9 cellular contexts compared by ENCODE assay signal in genomic region chr14:61700104-61700886, GRCh38. TPM values are rescaled to one million over a fixed set of nuclear protein-coding genes. Genes with fewer than 3 reads are reported as not detected.
A peak's percentile ranks its signal among the peaks of the same experiment; 100 is the strongest.
DNase-seq lines count a peak whose midpoint lies in the region; ATAC-seq and TF ChIP-seq lines count a peak whose summit lies in the region.
"Had no signal": no experiment of that assay in that cellular context is flagged by ENCODE, and none has a peak within 500 bp of the region (broad histone marks: within the 10 kb centered on the region; RNA-seq: fewer than 3 reads in every experiment).

No MANE protein-coding gene starts in this region.

- no peaks in the 10 kb centered on the region for H3K9me3 ChIP-seq in CD4-positive, alpha-beta memory T cell (ENCODE audit: control insufficient read depth in 1 of 2, low read length in 2 of 2)
- no peaks in the 10 kb centered on the region for H3K9me3 ChIP-seq in HUES64 (ENCODE audit: insufficient read depth, low read depth, low read length)

- no peaks in the 10 kb centered on the region for H3K27me3 Mint-ChIP-seq in CD4-positive, alpha-beta memory T cell
- peaks cover 10% of the 10 kb centered on the region for H3K27me3 Mint-ChIP-seq in brain
- H3K27me3 Mint-ChIP-seq in nephron (ENCODE audit: low read depth): no peaks in the 10 kb centered on the region
- peaks cover 1% of the 10 kb centered on the region for H3K27me3 Mint-ChIP-seq in endothelial cell (ENCODE audit: unreplicated experiment)

- intact Hi-C loops in CD4-positive, alpha-beta memory T cell (cut with micrococcal nuclease): no loop called here

- DNase-seq in CD4-positive, alpha-beta memory T cell: no peak
- DNase-seq in NCI-H446 treated with DMSO at 0.1 percent for 48 hours (lab: John Stamatoyannopoulos, UW) (no peak), endothelial cell (ENCODE audit: low spot score) (no peak), AG08396 (ENCODE audit: low spot score) (no peak)
- DNase-seq: activated CD4-positive, alpha-beta T cell treated with anti-CD3 and anti-CD28 coated beads, Interleukin-2, amount 50 U/mL, for 4 hours had no signal

- peak overlapping the region; percentile 7 to 78 (median 68) for H3K4me3 Mint-ChIP-seq in CD4-positive, alpha-beta memory T cell
- H3K4me3 Mint-ChIP-seq in brain: peak overlapping the region; percentile 23 to 98 (median 66)
- peak overlapping the region; percentile 39 to 55 (median 41) for H3K4me3 Mint-ChIP-seq in nephron
- H3K4me3 Mint-ChIP-seq in endothelial cell (ENCODE audit: unreplicated experiment): no peak overlapping the region

- H3K27me3 ChIP-seq in CD4-positive, alpha-beta memory T cell (ENCODE audit: insufficient read depth, low read length): no peaks in the 10 kb centered on the region
- no peaks in the 10 kb centered on the region for H3K27me3 ChIP-seq in HUES64 (ENCODE audit: insufficient read depth, low read length)

- peak overlapping the region in 6 of 7 donors; percentile 5 to 92 (median 61) for H3K27ac Mint-ChIP-seq in CD4-positive, alpha-beta memory T cell
- H3K27ac Mint-ChIP-seq in brain (peak overlapping the region in 1 of 5 experiments; percentile 9), nephron (peak overlapping the region in 2 of 3 experiments; percentile 18 to 31), endothelial cell (ENCODE audit: unreplicated experiment) (no peak overlapping the region)

- H3K9me3 Mint-ChIP-seq in CD4-positive, alpha-beta memory T cell: no peaks in the 10 kb centered on the region
- H3K9me3 Mint-ChIP-seq in brain (no peaks in the 10 kb centered on the region), nephron (no peaks in the 10 kb centered on the region), endothelial cell (ENCODE audit: unreplicated experiment) (no peaks in the 10 kb centered on the region)

- H3K27ac ChIP-seq in CD4-positive, alpha-beta memory T cell (ENCODE audit: low read depth, low read length): no peak overlapping the region
- no peak overlapping the region for H3K27ac ChIP-seq in HUES64 (ENCODE audit: low read depth, low read length)

- no peak overlapping the region for H3K9ac ChIP-seq in HUES64 (ENCODE audit: low read depth, low read length)

- CTCF ChIA-PET in CD4-positive, alpha-beta memory T cell (lab: Charles Lee; ENCODE audit: partially characterized antibody): interaction anchor here (0.7 to 1.3 kb wide), 4 partner anchors 11 to 239 kb away, joined by 3 to 4 read pairs (median 3); no protein-coding TSS in a partner anchor

- 100% methylated on average over 1 of the region's 2 CpGs for WGBS in HUES64

- POLR2A ChIA-PET in CD4-positive, alpha-beta memory T cell (lab: Charles Lee; ENCODE audit: partially characterized antibody): interaction anchor here (0.6 to 1.9 kb wide), 9 partner anchors 9 to 378 kb away, joined by 3 to 7 read pairs (median 4); partner anchors contain the start of gene PRKCH

- no peak overlapping the region for H3K4me3 ChIP-seq in CD4-positive, alpha-beta memory T cell (ENCODE audit: low read length in 2 of 2)
- peak overlapping the region; percentile 22; the same call in 1 of the 2 replicates for H3K4me3 ChIP-seq in HUES64 (ENCODE audit: low read length)

- peaks cover 78% of the 10 kb centered on the region for H3K4me1 ChIP-seq in CD4-positive, alpha-beta memory T cell (ENCODE audit: insufficient read depth, low read length)
- H3K4me1 ChIP-seq in HUES64 (ENCODE audit: insufficient read depth, low read length): peaks cover 69% of the 10 kb centered on the region

- peaks cover 0 to 19% of the 10 kb centered on the region in 2 donors for H3K36me3 Mint-ChIP-seq in CD4-positive, alpha-beta memory T cell
- H3K36me3 Mint-ChIP-seq in brain: peaks cover 8% of the 10 kb centered on the region
- peaks cover 3% of the 10 kb centered on the region for H3K36me3 Mint-ChIP-seq in nephron (ENCODE audit: low read depth)
- peaks cover 5% of the 10 kb centered on the region for H3K36me3 Mint-ChIP-seq in endothelial cell (ENCODE audit: low read depth, unreplicated experiment)

- H3K4me1 Mint-ChIP-seq in CD4-positive, alpha-beta memory T cell: peaks cover 51 to 83% (median 65%) of the 10 kb centered on the region in 4 donors
- H3K4me1 Mint-ChIP-seq in brain: peaks cover 74% of the 10 kb centered on the region
- H3K4me1 Mint-ChIP-seq in nephron: peaks cover 50% of the 10 kb centered on the region
- H3K4me1 Mint-ChIP-seq in endothelial cell (ENCODE audit: unreplicated experiment): peaks cover 43% of the 10 kb centered on the region

- H3K36me3 ChIP-seq in CD4-positive, alpha-beta memory T cell (ENCODE audit: insufficient read depth, low read length): no peaks in the 10 kb centered on the region
- H3K36me3 ChIP-seq in HUES64 (ENCODE audit: insufficient read depth, low read length): no peaks in the 10 kb centered on the region

- no peak for TF ChIP-seq CTCF in brain (conservative IDR thresholded peaks at IDR 0.05)
- no peak for TF ChIP-seq CTCF in nephron (IDR thresholded peaks at IDR 0.05; ENCODE audit: unreplicated experiment in 3 of 3)
- no peak for TF ChIP-seq CTCF in endothelial cell (IDR thresholded peaks at IDR 0.05; ENCODE audit: unreplicated experiment)

- no peak for ATAC-seq in HG02840 (IDR thresholded peaks at IDR 0.05; ENCODE audit: low FRiP score, unreplicated experiment)

RNA-seq across cellular contexts. Expression of gene HIF1A, which starts 5.0 kb away (rescaled TPM):
- total RNA-seq in CD4-positive, alpha-beta memory T cell: 10 to 100 TPM; 84.7 to 87.1 TPM
- 10 to 100 TPM; 82.5 to 83.7 TPM for polyA plus RNA-seq in CD4-positive, alpha-beta memory T cell
- 177 TPM for polyA plus RNA-seq in HUES64 (2013, experiment 1 of 2)
- polyA plus RNA-seq in HUES64 (2013, experiment 2 of 2): 178 TPM
- polyA plus RNA-seq in brain (ENCODE audit: insufficient read depth, low read depth, low replicate concordance): 80.8 TPM
- 203 TPM for total RNA-seq in endothelial cell (ENCODE audit: unreplicated experiment)
